7 cellular contexts compared by ENCODE assay signal in the genomic region with DNA sequence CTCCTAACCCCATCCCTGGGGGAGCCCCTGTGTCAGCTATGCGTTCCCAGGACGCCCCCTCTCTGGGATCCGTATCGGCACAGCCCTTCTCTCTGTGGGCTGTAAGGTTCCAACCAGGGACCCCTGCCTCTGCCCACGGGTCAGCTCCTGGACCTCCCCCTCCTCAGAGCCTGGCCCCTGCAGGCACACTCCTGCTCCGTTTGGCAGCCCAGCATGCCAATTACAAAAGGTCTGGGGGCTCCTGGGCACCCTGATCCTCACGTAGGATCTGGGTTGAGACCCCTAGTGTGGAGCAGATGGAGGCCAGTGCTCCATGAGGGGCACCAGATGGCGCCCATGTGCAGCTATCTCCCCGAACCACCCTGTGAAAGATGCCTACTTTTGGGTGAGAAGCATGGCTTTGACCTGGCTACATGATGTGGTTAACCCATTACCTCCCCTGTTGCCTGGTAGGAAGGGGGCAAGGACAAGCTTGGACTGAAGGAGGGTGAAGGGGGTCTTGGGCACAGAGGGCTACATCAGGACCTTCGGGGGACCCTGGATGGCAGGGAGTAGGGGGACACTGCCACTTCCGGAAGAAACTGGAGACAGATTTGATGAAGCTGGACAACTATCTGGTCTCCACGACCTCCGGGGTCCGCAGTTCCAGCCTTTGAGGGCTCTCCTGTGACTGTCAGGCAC. TPM values are rescaled to one million over a fixed set of nuclear protein-coding genes. Genes with fewer than 3 reads are reported as not detected.
DNase-seq lines count a peak whose midpoint lies in the region; ATAC-seq, FAIRE-seq and TF ChIP-seq lines count a peak whose summit lies in the region.

No MANE protein-coding gene starts in this region.

- no peak for TF ChIP-seq POLR2A in uterus (IDR thresholded peaks at IDR 0.05)

- peak; percentile 8 for TF ChIP-seq CTCF in kidney (IDR thresholded peaks at IDR 0.05; ENCODE audit: borderline replicate concordance, extremely low read depth, insufficient read depth)
- no peak for TF ChIP-seq CTCF in uterus (IDR thresholded peaks at IDR 0.05)

- H3K9me3 Mint-ChIP-seq in activated T-cell treated with anti-CD3 and anti-CD28 coated beads, Interleukin-2, amount 50 U/mL, for 72 hours = no peaks in the 10 kb centered on the region

- in situ Hi-C loops in G401 (cut with HindIII; ENCODE audit: low sequenced_read_pairs) = no loop called here

- no peak overlapping the region for H3K9ac ChIP-seq in kidney (ENCODE audit: low read length in 2 of 2)

- H3K9me3 ChIP-seq in kidney (ENCODE audit: control insufficient read depth in 1 of 2, low read length in 2 of 2) (no peaks in the 10 kb centered on the region), uterus (no peaks in the 10 kb centered on the region)

- H3K27me3 Mint-ChIP-seq in activated T-cell treated with anti-CD3 and anti-CD28 coated beads, Interleukin-2, amount 50 U/mL, for 72 hours (ENCODE audit: low read depth) = no peaks in the 10 kb centered on the region

- peak overlapping the region; percentile 40 for H3K27ac Mint-ChIP-seq in activated T-cell treated with anti-CD3 and anti-CD28 coated beads, Interleukin-2, amount 50 U/mL, for 72 hours

- H3K36me3 ChIP-seq in kidney (ENCODE audit: control insufficient read depth in 1 of 2, insufficient read depth in 2 of 2, low read length in 2 of 2) = no peaks in the 10 kb centered on the region
- no peaks in the 10 kb centered on the region for H3K36me3 ChIP-seq in uterus

- peaks cover 0 to 11% of the 10 kb centered on the region in 2 donors for H3K4me1 ChIP-seq in kidney (ENCODE audit: control insufficient read depth in 1 of 2, insufficient read depth in 1 of 2, low read depth in 1 of 2, low read length in 2 of 2)
- peaks cover 8 to 33% of the 10 kb centered on the region in 2 donors for H3K4me1 ChIP-seq in uterus

- H3K4me3 Mint-ChIP-seq in activated T-cell treated with anti-CD3 and anti-CD28 coated beads, Interleukin-2, amount 50 U/mL, for 72 hours = peak overlapping the region; percentile 45 to 86

- no peak for FAIRE-seq in kidney (lab: Jason Lieb, UNC)

- no peak overlapping the region for H3K4me3 ChIP-seq in kidney (ENCODE audit: low read length in 2 of 2)
- H3K4me3 ChIP-seq in uterus = peak overlapping the region in 1 of 2 donors; percentile 12

- no peaks in the 10 kb centered on the region for H3K27me3 ChIP-seq in uterus

- DNase-seq in G401 (ENCODE audit: low spot score) (peak; percentile 62), Kasumi-1 (lab: John Stamatoyannopoulos, UW) (peak; percentile 67 to 73), kidney (peak; percentile 82), uterus (no peak), sciatic nerve (ENCODE audit: low spot score) (no peak), foreskin melanocyte (no peak)
- peak; percentile 33 to 42 for DNase-seq in activated T-cell treated with anti-CD3 and anti-CD28 coated beads, Interleukin-2, amount 50 U/mL, for 72 hours

- no peak for ATAC-seq in activated T-cell treated with anti-CD3 and anti-CD28 coated beads, Interleukin-2, amount 50 U/mL, for 72 hours (replicated peaks in 1 of 2)
- no peak for ATAC-seq in sciatic nerve

- H3K27ac ChIP-seq in kidney (ENCODE audit: low read depth in 2 of 2, low read length in 2 of 2) (no peak overlapping the region), uterus (peak overlapping the region; percentile 74 to 86)

- intact Hi-C loops in kidney (cut with DNase I) = no loop called here
- intact Hi-C loops in uterus (cut with DNase I; ENCODE audit: low total_unique reads) = no loop called here
- intact Hi-C loops in sciatic nerve (cut with DNase I) = no loop called here

- peaks cover 33% of the 10 kb centered on the region for H3K4me1 Mint-ChIP-seq in activated T-cell treated with anti-CD3 and anti-CD28 coated beads, Interleukin-2, amount 50 U/mL, for 72 hours (ENCODE audit: low read depth)

- H3K36me3 Mint-ChIP-seq in activated T-cell treated with anti-CD3 and anti-CD28 coated beads, Interleukin-2, amount 50 U/mL, for 72 hours (ENCODE audit: insufficient read depth in 2 of 2) = peaks cover 1% of the 10 kb centered on the region in 2 donors

RNA-seq across cellular contexts. Expression of gene TACR2, which starts 9.0 kb away (rescaled TPM):
- total RNA-seq in G401 (2014; rRNA removed; shearing (Covaris generic)) = not detected in 2 replicates
- total RNA-seq in activated T-cell treated with anti-CD3 and anti-CD28 coated beads, Interleukin-2, amount 50 U/mL, for 72 hours = not detected
- total RNA-seq in kidney = 0.38 TPM
- polyA plus RNA-seq in kidney (ENCODE audit: insufficient read depth, low read depth, low replicate concordance) = 0.37 TPM
- 10 to 100 TPM in 2 of 4 donors, 1 to 10 TPM in 1, under 1 TPM in 1; 0.28 to 35.0 (median 13.8) TPM for total RNA-seq in uterus
- 0.53 TPM for total RNA-seq in sciatic nerve

RNA-seq across cellular contexts. Expression of gene TSPAN15, which starts 43.5 kb away (rescaled TPM):
- 10.2 and 14.6 TPM in 2 replicates for total RNA-seq in G401 (2014; rRNA removed; shearing (Covaris generic))
- total RNA-seq in activated T-cell treated with anti-CD3 and anti-CD28 coated beads, Interleukin-2, amount 50 U/mL, for 72 hours = 1 to 10 TPM; 1.5 to 1.8 TPM
- total RNA-seq in kidney = 65.4 TPM
- polyA plus RNA-seq in kidney (ENCODE audit: insufficient read depth, low read depth, low replicate concordance) = 28.2 TPM
- total RNA-seq in uterus = 10 to 100 TPM; 17.2 to 58.1 (median 24.4) TPM
- 103 TPM for total RNA-seq in sciatic nerve

Comparison
In these comparisons a context has a peak if more than half of its experiments do, and no peak if none do; other contexts are left out.
1. DNase-seq: peak in G401 (single experiment), Kasumi-1 (2 of 2), activated T-cell treated with anti-CD3 and anti-CD28 coated beads, Interleukin-2, amount 50 U/mL, for 72 hours (2 of 2) and kidney (single experiment); none in uterus (0 of 2), sciatic nerve (single experiment) and foreskin melanocyte (single experiment).
2. H3K27ac ChIP-seq: peak in uterus (2 of 2); none in kidney (0 of 2).